14 cellular contexts compared by ENCODE assay signal in the genomic region with DNA sequence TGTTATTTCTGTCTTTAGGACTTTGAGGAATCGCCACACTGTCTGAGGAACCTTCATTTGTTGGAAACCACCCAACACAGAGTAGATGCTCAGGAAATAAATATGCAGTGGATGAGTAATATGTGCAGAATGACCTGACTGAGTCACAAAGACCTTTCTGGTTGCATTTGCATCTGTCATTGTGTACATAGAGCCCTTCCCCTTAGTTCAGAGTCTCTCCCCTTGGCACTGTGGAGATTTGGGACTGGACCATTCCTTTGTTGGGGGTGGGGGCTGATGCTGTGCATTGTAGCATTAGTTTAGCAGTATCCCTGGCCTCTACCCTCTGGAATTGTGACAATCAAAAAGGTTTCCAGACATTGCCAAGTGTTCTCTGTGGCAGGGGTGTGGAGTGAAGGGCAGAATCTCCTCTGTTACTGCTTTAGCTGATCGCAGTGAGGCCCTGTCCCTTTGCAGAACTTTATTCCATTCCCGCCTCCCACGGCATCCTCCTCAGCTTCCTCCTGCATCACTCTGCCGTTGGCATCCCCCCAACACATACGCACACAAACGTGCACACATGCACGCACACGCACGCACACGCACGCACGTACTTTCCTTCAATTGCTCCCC.
DNase-seq lines count a peak whose midpoint lies in the region; ATAC-seq and TF ChIP-seq lines count a peak whose summit lies in the region.
"Had no signal": no experiment of that assay in that cellular context is flagged by ENCODE, and none has a peak within 500 bp of the region (broad histone marks: within the 10 kb centered on the region; RNA-seq: fewer than 3 reads in every experiment).

No MANE protein-coding gene starts in this region.

- H3K4me3 ChIP-seq in epithelial cell of proximal tubule (ENCODE audit: low read depth, low read length) (no peak overlapping the region), skeletal muscle satellite cell (ENCODE audit: low read length) (no peak overlapping the region)
- H3K4me3 ChIP-seq: BLaER1, upper lobe of left lung had no signal

- peak overlapping the region; percentile 27 for H3K9ac ChIP-seq in skeletal muscle satellite cell (ENCODE audit: low read depth, low read length)
- H3K9ac ChIP-seq: BLaER1 had no signal

- no peaks in the 10 kb centered on the region for H3K27me3 ChIP-seq in skeletal muscle satellite cell (ENCODE audit: control insufficient read depth, insufficient read depth, low read length)
- H3K27me3 ChIP-seq: BLaER1, neutrophil, upper lobe of left lung had no signal

- H3K4me1 Mint-ChIP-seq in activated CD4-positive, alpha-beta T cell treated with anti-CD3 and anti-CD28 coated beads, Interleukin-2, amount 10 ng/mL, durations not matched to agents 24 days and 14 days: peaks cover 2% of the 10 kb centered on the region
- H3K4me1 Mint-ChIP-seq: immature natural killer cell had no signal

- H3K9me3 Mint-ChIP-seq in activated CD4-positive, alpha-beta T cell treated with anti-CD3 and anti-CD28 coated beads, Interleukin-2, amount 10 ng/mL, durations not matched to agents 24 days and 14 days: peaks cover 9% of the 10 kb centered on the region
- H3K9me3 Mint-ChIP-seq: activated T-cell treated with anti-CD3 and anti-CD28 coated beads, Interleukin-2, amount 50 U/mL, for 4 hours; immature natural killer cell had no signal

- peak overlapping the region; percentile 43 for H3K4me2 ChIP-seq in skeletal muscle satellite cell (ENCODE audit: low read length)
- H3K4me2 ChIP-seq: BLaER1 had no signal

- intact Hi-C loops in activated CD4-positive, alpha-beta T cell treated with anti-CD3 and anti-CD28 coated beads, Interleukin-2, amount 10 ng/mL, durations not matched to agents 24 days and 14 days (cut with micrococcal nuclease): no loop called here

- no peaks in the 10 kb centered on the region for H3K36me3 ChIP-seq in skeletal muscle satellite cell (ENCODE audit: insufficient read depth, low read length)
- H3K36me3 ChIP-seq: BLaER1, neutrophil, upper lobe of left lung had no signal

- no peak for TF ChIP-seq CTCF in epithelial cell of proximal tubule (conservative IDR thresholded peaks at IDR 0.05; ENCODE audit: low read depth, low read length)

- H3K9me3 ChIP-seq in skeletal muscle satellite cell (replicated peaks; ENCODE audit: low read length): peaks cover 6% of the 10 kb centered on the region
- H3K9me3 ChIP-seq: neutrophil had no signal

- no peak for ATAC-seq in GM21515 (IDR thresholded peaks at IDR 0.05; ENCODE audit: unreplicated experiment)

- DNase-seq in SIG-M5 treated with dmso at 0.1 percent for 504 hours (lab: John Stamatoyannopoulos, UW; ENCODE audit: unreplicated experiment) (peak; percentile 19), SIG-M5 (lab: John Stamatoyannopoulos, UW) (no peak), RKO (ENCODE audit: low spot score) (peak; percentile 81), epithelial cell of proximal tubule (ENCODE audit: low read depth) (peak; percentile 12)
- no peak for DNase-seq in activated CD8-positive, alpha-beta memory T cell treated with anti-CD3 and anti-CD28 coated beads, Interleukin-2, amount 50 U/mL, for 4 hours
- DNase-seq in activated CD4-positive, alpha-beta T cell treated with anti-CD3 and anti-CD28 coated beads, Interleukin-2, amount 10 ng/mL, durations not matched to agents 24 days and 14 days: no peak
- DNase-seq: activated T-cell treated with anti-CD3 and anti-CD28 coated beads, Interleukin-2, amount 50 U/mL, for 4 hours; immature natural killer cell; NCI-H2081 treated with DMSO at 0.1 percent for 48 hours; upper lobe of left lung had no signal

- no peak overlapping the region for H3K27ac Mint-ChIP-seq in activated CD4-positive, alpha-beta T cell treated with anti-CD3 and anti-CD28 coated beads, Interleukin-2, amount 10 ng/mL, durations not matched to agents 24 days and 14 days
- H3K27ac Mint-ChIP-seq: immature natural killer cell had no signal

- H3K36me3 Mint-ChIP-seq in activated CD4-positive, alpha-beta T cell treated with anti-CD3 and anti-CD28 coated beads, Interleukin-2, amount 10 ng/mL, durations not matched to agents 24 days and 14 days (ENCODE audit: low read depth): no peaks in the 10 kb centered on the region
- H3K36me3 Mint-ChIP-seq: immature natural killer cell had no signal

- H3K27me3 Mint-ChIP-seq in activated CD4-positive, alpha-beta T cell treated with anti-CD3 and anti-CD28 coated beads, Interleukin-2, amount 10 ng/mL, durations not matched to agents 24 days and 14 days: peaks cover 20% of the 10 kb centered on the region

- H3K4me1 ChIP-seq in skeletal muscle satellite cell (ENCODE audit: control insufficient read depth, insufficient read depth, low read length): peaks cover 31% of the 10 kb centered on the region
- H3K4me1 ChIP-seq: upper lobe of left lung had no signal

- H3K4me3 Mint-ChIP-seq in activated CD4-positive, alpha-beta T cell treated with anti-CD3 and anti-CD28 coated beads, Interleukin-2, amount 10 ng/mL, durations not matched to agents 24 days and 14 days: no peak overlapping the region
- H3K4me3 Mint-ChIP-seq: activated T-cell treated with anti-CD3 and anti-CD28 coated beads, Interleukin-2, amount 50 U/mL, for 4 hours; immature natural killer cell had no signal

Comparison
In these comparisons a context has a peak if more than half of its experiments do, and no peak if none do; other contexts are left out.
1. DNase-seq: peak in SIG-M5 treated with dmso at 0.1 percent for 504 hours (single experiment), RKO (single experiment) and epithelial cell of proximal tubule (single experiment); none in SIG-M5 (single experiment), activated CD8-positive, alpha-beta memory T cell treated with anti-CD3 and anti-CD28 coated beads, Interleukin-2, amount 50 U/mL, for 4 hours (single experiment) and activated CD4-positive, alpha-beta T cell treated with anti-CD3 and anti-CD28 coated beads, Interleukin-2, amount 10 ng/mL, durations not matched to agents 24 days and 14 days (single experiment).